1 cellular context compared by ENCODE assay signal in the genomic region with DNA sequence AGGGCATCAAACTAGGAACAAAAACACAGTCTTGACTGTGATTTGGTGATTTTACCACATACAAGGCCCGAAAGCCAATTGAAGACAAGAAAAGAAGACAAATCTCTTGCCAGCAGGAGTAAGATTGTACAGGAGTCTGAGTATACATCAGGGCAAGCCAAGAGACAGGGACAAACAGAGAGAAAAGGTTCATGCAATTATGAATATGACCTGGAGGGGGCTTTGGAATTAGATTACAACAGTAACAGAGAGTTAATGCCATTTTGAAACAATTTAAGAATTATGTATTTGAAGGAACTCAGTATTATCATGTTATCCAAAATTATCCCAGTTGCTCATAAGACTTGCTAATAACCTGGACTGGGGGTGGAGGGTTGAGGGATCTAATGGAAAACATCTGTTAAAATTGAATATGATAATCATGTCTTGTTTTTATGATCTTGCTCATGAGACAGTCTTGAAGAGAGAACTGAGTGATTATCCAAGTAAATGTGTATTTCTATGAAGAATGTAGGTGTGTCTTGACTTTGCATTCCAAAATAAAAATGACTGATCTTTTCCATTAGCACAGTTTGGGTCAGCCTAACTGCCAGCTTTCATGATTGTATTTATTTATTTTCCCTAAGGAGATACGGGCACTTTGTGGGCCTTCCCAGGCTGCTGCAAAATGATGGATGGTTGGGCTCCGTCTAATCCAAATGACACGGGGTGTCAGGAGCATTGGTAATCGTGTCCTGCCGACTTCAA.
TF ChIP-seq lines count a peak whose summit lies in the region.

No MANE protein-coding gene starts in this region.

TF ChIP-seq in IMR-90, 13 proteins besides CTCF, POLR2A, EP300 and RAD21 (continued from another document):
- TF ChIP-seq, protein P1, sequence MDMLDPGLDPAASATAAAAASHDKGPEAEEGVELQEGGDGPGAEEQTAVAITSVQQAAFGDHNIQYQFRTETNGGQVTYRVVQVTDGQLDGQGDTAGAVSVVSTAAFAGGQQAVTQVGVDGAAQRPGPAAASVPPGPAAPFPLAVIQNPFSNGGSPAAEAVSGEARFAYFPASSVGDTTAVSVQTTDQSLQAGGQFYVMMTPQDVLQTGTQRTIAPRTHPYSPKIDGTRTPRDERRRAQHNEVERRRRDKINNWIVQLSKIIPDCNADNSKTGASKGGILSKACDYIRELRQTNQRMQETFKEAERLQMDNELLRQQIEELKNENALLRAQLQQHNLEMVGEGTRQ (IDR thresholded peaks at IDR 0.05; ENCODE audit: low read depth, low read length) = no peak
- TF ChIP-seq MAFK (IDR thresholded peaks at IDR 0.05; ENCODE audit: low read depth, low read length) (no peak), MXI1 (IDR thresholded peaks at IDR 0.05; ENCODE audit: borderline replicate concordance, low read depth, low read length) (no peak), CHD1 (IDR thresholded peaks at IDR 0.05; ENCODE audit: low read depth, low read length) (no peak), MAZ (IDR thresholded peaks at IDR 0.05; ENCODE audit: borderline replicate concordance, low read depth, low read length) (no peak), RCOR1 (IDR thresholded peaks at IDR 0.05; ENCODE audit: insufficient replicate concordance, low read length) (no peak), BHLHE40 (IDR thresholded peaks at IDR 0.05; ENCODE audit: low read depth, low read length) (no peak)
- TF ChIP-seq, protein P2, sequence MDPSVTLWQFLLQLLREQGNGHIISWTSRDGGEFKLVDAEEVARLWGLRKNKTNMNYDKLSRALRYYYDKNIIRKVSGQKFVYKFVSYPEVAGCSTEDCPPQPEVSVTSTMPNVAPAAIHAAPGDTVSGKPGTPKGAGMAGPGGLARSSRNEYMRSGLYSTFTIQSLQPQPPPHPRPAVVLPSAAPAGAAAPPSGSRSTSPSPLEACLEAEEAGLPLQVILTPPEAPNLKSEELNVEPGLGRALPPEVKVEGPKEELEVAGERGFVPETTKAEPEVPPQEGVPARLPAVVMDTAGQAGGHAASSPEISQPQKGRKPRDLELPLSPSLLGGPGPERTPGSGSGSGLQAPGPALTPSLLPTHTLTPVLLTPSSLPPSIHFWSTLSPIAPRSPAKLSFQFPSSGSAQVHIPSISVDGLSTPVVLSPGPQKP (IDR thresholded peaks at IDR 0.05; ENCODE audit: borderline replicate concordance, low read depth, low read length) = no peak
